8 cellular contexts compared by ENCODE assay signal in the genomic region with DNA sequence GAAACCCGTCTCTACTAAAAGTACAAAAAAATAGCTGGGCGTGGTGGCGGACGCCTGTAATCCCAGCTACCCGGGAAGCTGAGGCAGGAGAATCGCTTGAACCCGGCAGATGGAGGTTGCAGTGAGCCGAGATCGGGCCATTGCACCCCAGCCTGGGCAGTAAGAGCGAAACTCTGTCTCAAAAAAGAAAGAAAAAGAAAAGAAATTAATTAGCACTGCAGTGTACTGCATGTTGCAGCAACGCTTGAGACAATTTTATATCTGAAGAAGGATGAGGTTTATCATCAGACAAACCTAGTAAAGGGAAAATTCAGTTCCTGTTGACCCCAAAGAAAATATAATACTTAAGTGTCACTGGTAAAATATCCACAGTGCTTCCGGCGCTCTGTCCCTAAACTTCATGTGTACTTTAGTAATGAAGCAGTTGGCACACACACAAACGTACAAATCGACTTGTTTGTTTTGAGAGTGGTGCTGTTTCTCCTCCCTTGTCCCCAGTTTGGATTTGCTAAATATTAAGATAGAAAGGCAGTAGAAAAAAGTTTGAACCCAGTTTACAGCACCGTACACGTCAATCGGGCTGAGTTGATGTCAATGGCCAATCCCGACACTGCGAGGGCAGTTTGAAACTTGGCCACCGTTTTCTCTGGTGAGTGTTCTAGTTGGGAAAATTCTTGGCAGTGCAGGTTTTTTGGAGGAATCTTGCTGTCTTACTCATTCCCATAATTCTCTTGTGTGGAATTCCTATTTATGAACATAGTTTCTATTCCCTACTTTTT.
A peak's percentile ranks its signal among the peaks of the same experiment; 100 is the strongest.
DNase-seq lines count a peak whose midpoint lies in the region; ATAC-seq and TF ChIP-seq lines count a peak whose summit lies in the region.

No MANE protein-coding gene starts in this region.

- CTCF ChIA-PET in AG04449 (lab: Yijun Ruan, JAX), result interaction anchor here (8.0 kb wide), 1 partner anchor 56 kb away, joined by 58 read pairs; a partner anchor contains a TSS

- H3K9me3 ChIP-seq in lung (ENCODE audit: control insufficient read depth in 2 of 2, insufficient read depth in 1 of 2, low read length in 1 of 2), result no peaks in the 10 kb centered on the region

- peaks cover 2 to 20% of the 10 kb centered on the region in 2 donors for H3K4me1 ChIP-seq in lung (ENCODE audit: control insufficient read depth in 2 of 2, insufficient read depth in 2 of 2, low read length in 2 of 2)

- H3K27ac ChIP-seq in lung (ENCODE audit: low read depth in 1 of 2, low read length in 1 of 2), result peak overlapping the region; percentile 98 to 100

- TF ChIP-seq CTCF in AG04449 (IDR thresholded peaks at IDR 0.05; ENCODE audit: insufficient read depth, low read length, missing control alignments), result no peak
- TF ChIP-seq CTCF in GM06990 (IDR thresholded peaks at IDR 0.05; ENCODE audit: insufficient read depth, low read length, poor library complexity, severe bottlenecking), result no peak
- no peak for TF ChIP-seq CTCF in cardiac fibroblast (IDR thresholded peaks at IDR 0.05; ENCODE audit: low read depth, low read length)
- TF ChIP-seq CTCF in lung (IDR thresholded peaks at IDR 0.05; ENCODE audit: control extremely low read depth, extremely low read depth), result no peak

- ATAC-seq in lung (ENCODE audit: insufficient read depth, low FRiP score), result no peak
- no peak for ATAC-seq in HG03457 (IDR thresholded peaks at IDR 0.05; ENCODE audit: unreplicated experiment)
- no peak for ATAC-seq in GM18867 (IDR thresholded peaks at IDR 0.05; ENCODE audit: unreplicated experiment)

- H3K36me3 ChIP-seq in GM06990 (ENCODE audit: control insufficient read depth, insufficient read depth, low read length) (no peaks in the 10 kb centered on the region), lung (ENCODE audit: control insufficient read depth in 2 of 2, insufficient read depth in 2 of 2, low read length in 2 of 2) (no peaks in the 10 kb centered on the region)

- POLR2A ChIA-PET in AG04449 (lab: Yijun Ruan, JAX), result interaction anchor here (1.2 to 6.6 kb wide), 7 partner anchors 10 to 54 kb away, joined by 5 to 160 read pairs (median 34); a partner anchor contains a TSS

- DNase-seq in AG04449 (ENCODE audit: low read depth, low spot score), result no peak
- no peak for DNase-seq in GM06990 (ENCODE audit: extremely low read depth, insufficient read length)
- peak; percentile 54 for DNase-seq in NCI-H748 treated with DMSO at 0.1 percent for 48 hours (lab: John Stamatoyannopoulos, UW)
- peak; percentile 79 to 86 for DNase-seq in cardiac fibroblast (ENCODE audit: low read depth in 2 of 2)
- DNase-seq in lung (ENCODE audit: low spot score), result peak; percentile 36
- no peak for DNase-seq in T1000 (lab: John Stamatoyannopoulos, UW)

- 1 to 2% methylated on average over 21 of the region's 21 CpGs for WGBS in lung, 2 donors

- H3K27me3 ChIP-seq in GM06990 (replicated peaks; ENCODE audit: control insufficient read depth, insufficient read depth, low read length) (no peaks in the 10 kb centered on the region), lung (ENCODE audit: control insufficient read depth, insufficient read depth) (no peaks in the 10 kb centered on the region)

- H3K4me3 ChIP-seq in AG04449 (ENCODE audit: low read depth, low read length) (peak overlapping the region; percentile 70), GM06990 (replicated peaks; ENCODE audit: low read depth, low read length) (peak overlapping the region; percentile 66), cardiac fibroblast (replicated peaks in 1 of 2; ENCODE audit: low read depth in 2 of 2, low read length in 2 of 2) (peak overlapping the region; percentile 71 to 77), lung (peak overlapping the region; percentile 25)

Comparison
In these comparisons a context has a peak if more than half of its experiments do, and no peak if none do; other contexts are left out.
1. DNase-seq: peak in NCI-H748 treated with DMSO at 0.1 percent for 48 hours (single experiment), cardiac fibroblast (2 of 2) and lung (single experiment); none in AG04449 (single experiment), GM06990 (single experiment) and T1000 (single experiment).
2. Peak in every context shown above with its lines, with median percentiles within 50 percentile points of each other: H3K4me3 ChIP-seq.